ENCODE assay signal across 8 cellular contexts in genomic region chr13:72565893-72566292, GRCh38.
A peak's percentile ranks its signal among the peaks of the same experiment; 100 is the strongest.
DNase-seq lines count a peak whose midpoint lies in the region; ATAC-seq and TF ChIP-seq lines count a peak whose summit lies in the region.

No MANE protein-coding gene starts in this region.

- TF ChIP-seq POLR2A in esophagus squamous epithelium (IDR thresholded peaks at IDR 0.05) = no peak

- H3K9me3 ChIP-seq in OCI-LY7 (ENCODE audit: low read length) = no peaks in the 10 kb centered on the region
- no peaks in the 10 kb centered on the region for H3K9me3 ChIP-seq in esophagus squamous epithelium

- H3K4me3 ChIP-seq in OCI-LY7 (ENCODE audit: low read depth, low read length, poor library complexity, severe bottlenecking) (no peak overlapping the region), esophagus squamous epithelium (no peak overlapping the region)

- no peaks in the 10 kb centered on the region for H3K27me3 Mint-ChIP-seq in activated CD4-positive, alpha-beta memory T cell treated with anti-CD3 and anti-CD28 coated beads for 36 hours

- no peaks in the 10 kb centered on the region for H3K4me1 Mint-ChIP-seq in activated CD4-positive, alpha-beta memory T cell treated with anti-CD3 and anti-CD28 coated beads for 36 hours (ENCODE audit: low read depth)

- H3K9me2 ChIP-seq in OCI-LY7 (ENCODE audit: insufficient read depth, low read length) = no peaks in the 10 kb centered on the region

- WGBS in esophagus squamous epithelium, 2 donors = 19 to 26% methylated on average over 1 of the region's 1 CpG

- no peaks in the 10 kb centered on the region for H3K4me1 ChIP-seq in OCI-LY7 (ENCODE audit: insufficient read depth, low read length, poor library complexity, severe bottlenecking)
- H3K4me1 ChIP-seq in esophagus squamous epithelium = no peaks in the 10 kb centered on the region

- no peaks in the 10 kb centered on the region for H3K36me3 Mint-ChIP-seq in activated CD4-positive, alpha-beta memory T cell treated with anti-CD3 and anti-CD28 coated beads for 36 hours

- POLR2A ChIA-PET in OCI-LY7 (lab: Charles Lee) = no interaction called here
- POLR2A ChIA-PET in activated CD4-positive, alpha-beta memory T cell treated with anti-CD3 and anti-CD28 coated beads for 36 hours (lab: Charles Lee) = no interaction called here

- BruUV-seq in OCI-LY7 (replicated peaks; lab: Mats Ljungman, UMichigan) = no TSS peak

- TF ChIP-seq CTCF in OCI-LY7 (conservative IDR thresholded peaks at IDR 0.05; ENCODE audit: low read length) (peak; percentile 91), esophagus squamous epithelium (IDR thresholded peaks at IDR 0.05) (peak in 5 of 6 experiments; percentile 12 to 65 (median 48))

- CTCF ChIA-PET in OCI-LY7 (lab: Charles Lee; ENCODE audit: unreplicated experiment) = no interaction called here
- CTCF ChIA-PET in activated CD4-positive, alpha-beta memory T cell treated with anti-CD3 and anti-CD28 coated beads for 36 hours (lab: Charles Lee) = interaction anchor here (1.0 to 1.2 kb wide), 2 partner anchors 12 to 103 kb away, joined by 3 to 4 read pairs; no protein-coding TSS in a partner anchor

- no peaks in the 10 kb centered on the region; the same call in 1 of the 2 replicates for H4K20me1 ChIP-seq in OCI-LY7 (ENCODE audit: insufficient read depth, low read length)

- no peaks in the 10 kb centered on the region for H3K9me3 Mint-ChIP-seq in activated CD4-positive, alpha-beta memory T cell treated with anti-CD3 and anti-CD28 coated beads for 36 hours

- DNase-seq in D341Med (ENCODE audit: low spot score) (peak; percentile 31), OCI-LY7 (ENCODE audit: low spot score) (peak; percentile 43), esophagus squamous epithelium (lab: John Stamatoyannopoulos, UW) (no peak), smooth muscle cell of the brain vasculature (ENCODE audit: low read depth, low spot score) (peak; percentile 20)
- DNase-seq in activated CD4-positive, alpha-beta memory T cell treated with anti-CD3 and anti-CD28 coated beads for 36 hours = no peak
- DNase-seq in stimulated activated CD8-positive, alpha-beta memory T cell treated with anti-CD3 and anti-CD28 coated beads, Interleukin-4, amount 100 ng/mL, for 48 hours = no peak

- no peaks in the 10 kb centered on the region for H3K36me3 ChIP-seq in OCI-LY7 (ENCODE audit: insufficient read depth, low read length)
- no peaks in the 10 kb centered on the region for H3K36me3 ChIP-seq in esophagus squamous epithelium

- intact Hi-C loops in OCI-LY7 (cut with micrococcal nuclease; ENCODE audit: unreplicated experiment) (no loop called here), esophagus squamous epithelium (cut with DNase I) (no loop called here)
- intact Hi-C loops in activated CD4-positive, alpha-beta memory T cell treated with anti-CD3 and anti-CD28 coated beads for 36 hours (cut with micrococcal nuclease) = no loop called here

- H3K4me2 ChIP-seq in OCI-LY7 (ENCODE audit: low read length) = no peak overlapping the region

- H3K27ac Mint-ChIP-seq in activated CD4-positive, alpha-beta memory T cell treated with anti-CD3 and anti-CD28 coated beads for 36 hours = no peak overlapping the region

- H3K4me3 Mint-ChIP-seq in activated CD4-positive, alpha-beta memory T cell treated with anti-CD3 and anti-CD28 coated beads for 36 hours = no peak overlapping the region

- ATAC-seq in HG02973 (IDR thresholded peaks at IDR 0.05; ENCODE audit: unreplicated experiment) (peak; percentile 43), GM18498 (IDR thresholded peaks at IDR 0.05; ENCODE audit: unreplicated experiment) (no peak)

- H3K79me2 ChIP-seq in OCI-LY7 (ENCODE audit: insufficient read depth, low read depth, low read length) = no peaks in the 10 kb centered on the region

- no peak overlapping the region for H3K27ac ChIP-seq in OCI-LY7 (ENCODE audit: low read depth, low read length, poor library complexity, severe bottlenecking)
- H3K27ac ChIP-seq in esophagus squamous epithelium = no peak overlapping the region

- no peak overlapping the region for H2AFZ ChIP-seq in OCI-LY7 (ENCODE audit: low read length)

- no peaks in the 10 kb centered on the region for H3K27me3 ChIP-seq in esophagus squamous epithelium

Comparison
In these comparisons a context has a peak if more than half of its experiments do, and no peak if none do; other contexts are left out.
1. DNase-seq: peak in D341Med (single experiment), OCI-LY7 (single experiment) and smooth muscle cell of the brain vasculature (single experiment); none in esophagus squamous epithelium (single experiment), activated CD4-positive, alpha-beta memory T cell treated with anti-CD3 and anti-CD28 coated beads for 36 hours (single experiment) and stimulated activated CD8-positive, alpha-beta memory T cell treated with anti-CD3 and anti-CD28 coated beads, Interleukin-4, amount 100 ng/mL, for 48 hours (single experiment).